11 cellular contexts compared by ENCODE assay signal in genomic region chr3:16441306-16441898, GRCh38.
DNase-seq lines count a peak whose midpoint lies in the region; ATAC-seq, FAIRE-seq and TF ChIP-seq lines count a peak whose summit lies in the region.
"Had no signal": no experiment of that assay in that cellular context is flagged by ENCODE, and none has a peak within 500 bp of the region (broad histone marks: within the 10 kb centered on the region; RNA-seq: fewer than 3 reads in every experiment).

No MANE protein-coding gene starts in this region.

- TF ChIP-seq CTCF in HEK293 (tag by site-specific recombination; IDR thresholded peaks at IDR 0.05): no peak

- FAIRE-seq in endometrium (lab: Jason Lieb, UNC): peak; percentile 99
- FAIRE-seq: K562 had no signal

- CTCF ChIA-PET in HEK293 (lab: Yijun Ruan, JAX): no interaction called here

- no peaks in the 10 kb centered on the region for H3K36me3 ChIP-seq in HEK293 (ENCODE audit: control insufficient read depth in 2 of 2, insufficient read depth in 1 of 2, low read length in 2 of 2)

- H3K9me3 ChIP-seq in HEK293 (ENCODE audit: control insufficient read depth, insufficient read depth, low read depth, low read length): no peaks in the 10 kb centered on the region

- POLR2A ChIA-PET in HEK293 (lab: Yijun Ruan, JAX): no interaction called here

- no peak for TF ChIP-seq POLR2A in erythroblast (IDR thresholded peaks at IDR 0.05; ENCODE audit: low read length)
- TF ChIP-seq POLR2A in GM18505 (IDR thresholded peaks at IDR 0.05; ENCODE audit: borderline replicate concordance, extremely low read depth, insufficient read depth, insufficient read length): no peak

- H3K4me3 ChIP-seq in HEK293 (ENCODE audit: low read depth, low read length): no peak overlapping the region
- H3K4me3 ChIP-seq: K562 had no signal

- H3K4me1 ChIP-seq in HEK293 (ENCODE audit: control insufficient read depth, insufficient read depth, low read length): peaks cover 16% of the 10 kb centered on the region
- H3K4me1 ChIP-seq: foreskin keratinocyte had no signal

- H3K27ac ChIP-seq in HEK293 (ENCODE audit: extremely low read depth, low read depth, low read length): no peak overlapping the region
- H3K27ac ChIP-seq: foreskin keratinocyte had no signal

- ATAC-seq in GM18505 (IDR thresholded peaks at IDR 0.05; ENCODE audit: unreplicated experiment): no peak
- ATAC-seq: foreskin keratinocyte, K562 had no signal

- DNase-seq in NCI-H524 treated with DMSO at 0.1 percent for 48 hours (lab: John Stamatoyannopoulos, UW) (peak; percentile 57), stromal cell of bone marrow (ENCODE audit: low read depth) (peak; percentile 80), erythroblast (lab: John Stamatoyannopoulos, UW) (no peak)
- DNase-seq in effector CD4-positive, alpha-beta T cell: no peak
- DNase-seq: activated CD4-positive, alpha-beta memory T cell treated with anti-CD3 and anti-CD28 coated beads for 36 hours; foreskin keratinocyte; substantia nigra had no signal

TF ChIP-seq in HEK293, 187 proteins besides CTCF, POLR2A, EP300 and RAD21:
- TF ChIP-seq KLF8 (tag by site-specific recombination; IDR thresholded peaks at IDR 0.05): no peak
- TF ChIP-seq ZNF341 (tag by site-specific recombination; IDR thresholded peaks at IDR 0.05; ENCODE audit: low read depth): no peak
- no peak for TF ChIP-seq ZNF248 (tag by site-specific recombination; IDR thresholded peaks at IDR 0.05)
- no peak for TF ChIP-seq ZNF830 (tag by site-specific recombination; IDR thresholded peaks at IDR 0.05; ENCODE audit: low read depth)
- no peak for TF ChIP-seq ZSCAN16 (tag by site-specific recombination; IDR thresholded peaks at IDR 0.05)
- TF ChIP-seq ZNF335 (tag by site-specific recombination; conservative IDR thresholded peaks at IDR 0.05): no peak
- no peak for TF ChIP-seq ZNF645 (tag by site-specific recombination; IDR thresholded peaks at IDR 0.05)
- TF ChIP-seq ZNF704 (tag by site-specific recombination; IDR thresholded peaks at IDR 0.05): no peak
- TF ChIP-seq ZNF366 (tag by site-specific recombination; conservative IDR thresholded peaks at IDR 0.05): 0 out of 2 replicates have a peak, but pooled peaks have one; percentile 24
- no peak for TF ChIP-seq ZIC2 (tag by site-specific recombination; IDR thresholded peaks at IDR 0.05)
- TF ChIP-seq ZNF560 (tag by site-specific recombination; IDR thresholded peaks at IDR 0.05; ENCODE audit: borderline replicate concordance): no peak
- peak; percentile 26; the same call in 1 of the 2 replicates for TF ChIP-seq PRDM6 (tag by site-specific recombination; IDR thresholded peaks at IDR 0.05)
- no peak for TF ChIP-seq HOXC10 (CRISPR knock-in tag; IDR thresholded peaks at IDR 0.05)
- TF ChIP-seq ZNF585B (tag by site-specific recombination; IDR thresholded peaks at IDR 0.05): no peak
- no peak for TF ChIP-seq ZNF521 (tag by site-specific recombination; IDR thresholded peaks at IDR 0.05)

Comparison
In these comparisons a context has a peak if more than half of its experiments do, and no peak if none do; other contexts are left out.
1. DNase-seq: peak in NCI-H524 treated with DMSO at 0.1 percent for 48 hours (single experiment) and stromal cell of bone marrow (single experiment); none in erythroblast (0 of 2) and effector CD4-positive, alpha-beta T cell (single experiment).